Comparison of ENCODE assay signal across 3 cellular contexts in the genomic region with DNA sequence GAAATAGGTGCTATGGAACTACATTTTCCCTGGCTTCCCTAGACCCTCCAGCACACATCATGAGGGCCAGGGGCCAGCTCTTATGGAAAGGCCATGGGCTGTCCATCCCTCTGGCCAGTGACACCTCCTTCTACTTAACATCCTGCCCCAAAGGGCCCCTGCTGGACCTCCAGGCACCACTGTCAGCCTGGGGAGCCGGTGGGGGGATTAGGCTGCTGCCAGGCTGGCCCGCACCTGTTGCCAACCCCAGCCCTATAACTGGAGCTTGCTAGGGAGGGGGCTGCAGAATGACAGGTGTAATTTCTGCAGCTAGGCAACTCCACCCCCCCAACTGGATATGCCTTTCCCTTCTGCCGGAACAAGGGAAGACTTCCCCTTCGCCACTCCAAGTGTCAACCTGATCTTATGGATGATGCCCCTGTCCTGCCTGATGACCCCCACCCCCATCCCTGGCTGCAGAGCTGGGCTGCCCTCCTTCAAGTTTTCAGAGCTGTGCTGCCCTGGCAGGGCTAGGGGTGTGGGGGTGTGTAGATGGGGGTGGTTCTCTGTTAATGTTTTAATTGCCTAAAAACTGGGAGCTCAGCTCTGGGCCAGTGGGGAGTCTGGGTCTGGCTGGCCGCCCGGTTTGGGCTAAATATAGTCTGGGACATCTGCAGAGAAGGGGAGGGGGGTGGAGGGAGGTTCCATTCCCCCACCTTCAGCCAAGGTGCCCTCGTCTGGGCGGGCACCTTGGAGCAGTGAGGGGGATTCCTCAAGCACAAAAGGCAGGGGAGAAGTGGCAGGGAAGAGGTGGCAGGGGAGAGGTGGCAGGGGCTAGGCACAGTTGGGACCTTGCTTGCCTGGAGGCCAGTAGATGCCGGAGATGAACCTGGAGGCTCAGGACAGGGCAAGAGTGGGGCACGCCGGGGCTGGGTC.
TF ChIP-seq lines count a peak whose summit lies in the region.

No MANE protein-coding gene starts in this region.

TF ChIP-seq in SK-N-SH, 30 proteins besides CTCF, POLR2A, EP300 and RAD21:
- TF ChIP-seq, protein P1, sequence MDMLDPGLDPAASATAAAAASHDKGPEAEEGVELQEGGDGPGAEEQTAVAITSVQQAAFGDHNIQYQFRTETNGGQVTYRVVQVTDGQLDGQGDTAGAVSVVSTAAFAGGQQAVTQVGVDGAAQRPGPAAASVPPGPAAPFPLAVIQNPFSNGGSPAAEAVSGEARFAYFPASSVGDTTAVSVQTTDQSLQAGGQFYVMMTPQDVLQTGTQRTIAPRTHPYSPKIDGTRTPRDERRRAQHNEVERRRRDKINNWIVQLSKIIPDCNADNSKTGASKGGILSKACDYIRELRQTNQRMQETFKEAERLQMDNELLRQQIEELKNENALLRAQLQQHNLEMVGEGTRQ (IDR thresholded peaks at IDR 0.05; ENCODE audit: borderline replicate concordance, low read depth, low read length), result no peak
- TF ChIP-seq EZH2phosphoT487 (IDR thresholded peaks at IDR 0.05; ENCODE audit: borderline replicate concordance, low read depth) (no peak), SMC3 (IDR thresholded peaks at IDR 0.05; ENCODE audit: low read depth, low read length) (no peak), NFIC (IDR thresholded peaks at IDR 0.05; ENCODE audit: borderline replicate concordance) (peak; percentile 23; the same call in 1 of the 2 replicates), MEF2A (IDR thresholded peaks at IDR 0.05; ENCODE audit: borderline replicate concordance, low read depth) (peak; percentile 41; the same call in 1 of the 2 replicates)
- TF ChIP-seq, protein P2, sequence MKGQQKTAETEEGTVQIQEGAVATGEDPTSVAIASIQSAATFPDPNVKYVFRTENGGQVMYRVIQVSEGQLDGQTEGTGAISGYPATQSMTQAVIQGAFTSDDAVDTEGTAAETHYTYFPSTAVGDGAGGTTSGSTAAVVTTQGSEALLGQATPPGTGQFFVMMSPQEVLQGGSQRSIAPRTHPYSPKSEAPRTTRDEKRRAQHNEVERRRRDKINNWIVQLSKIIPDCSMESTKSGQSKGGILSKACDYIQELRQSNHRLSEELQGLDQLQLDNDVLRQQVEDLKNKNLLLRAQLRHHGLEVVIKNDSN (IDR thresholded peaks at IDR 0.05; ENCODE audit: borderline replicate concordance, low read depth), result no peak
TF ChIP-seq in SK-N-SH: peak in this region for 2.

TF ChIP-seq in SK-N-SH treated with all-trans-retinoic acid at 6 μM for 48 hours, 23 proteins besides CTCF, POLR2A, EP300 and RAD21:
- TF ChIP-seq, protein P3, sequence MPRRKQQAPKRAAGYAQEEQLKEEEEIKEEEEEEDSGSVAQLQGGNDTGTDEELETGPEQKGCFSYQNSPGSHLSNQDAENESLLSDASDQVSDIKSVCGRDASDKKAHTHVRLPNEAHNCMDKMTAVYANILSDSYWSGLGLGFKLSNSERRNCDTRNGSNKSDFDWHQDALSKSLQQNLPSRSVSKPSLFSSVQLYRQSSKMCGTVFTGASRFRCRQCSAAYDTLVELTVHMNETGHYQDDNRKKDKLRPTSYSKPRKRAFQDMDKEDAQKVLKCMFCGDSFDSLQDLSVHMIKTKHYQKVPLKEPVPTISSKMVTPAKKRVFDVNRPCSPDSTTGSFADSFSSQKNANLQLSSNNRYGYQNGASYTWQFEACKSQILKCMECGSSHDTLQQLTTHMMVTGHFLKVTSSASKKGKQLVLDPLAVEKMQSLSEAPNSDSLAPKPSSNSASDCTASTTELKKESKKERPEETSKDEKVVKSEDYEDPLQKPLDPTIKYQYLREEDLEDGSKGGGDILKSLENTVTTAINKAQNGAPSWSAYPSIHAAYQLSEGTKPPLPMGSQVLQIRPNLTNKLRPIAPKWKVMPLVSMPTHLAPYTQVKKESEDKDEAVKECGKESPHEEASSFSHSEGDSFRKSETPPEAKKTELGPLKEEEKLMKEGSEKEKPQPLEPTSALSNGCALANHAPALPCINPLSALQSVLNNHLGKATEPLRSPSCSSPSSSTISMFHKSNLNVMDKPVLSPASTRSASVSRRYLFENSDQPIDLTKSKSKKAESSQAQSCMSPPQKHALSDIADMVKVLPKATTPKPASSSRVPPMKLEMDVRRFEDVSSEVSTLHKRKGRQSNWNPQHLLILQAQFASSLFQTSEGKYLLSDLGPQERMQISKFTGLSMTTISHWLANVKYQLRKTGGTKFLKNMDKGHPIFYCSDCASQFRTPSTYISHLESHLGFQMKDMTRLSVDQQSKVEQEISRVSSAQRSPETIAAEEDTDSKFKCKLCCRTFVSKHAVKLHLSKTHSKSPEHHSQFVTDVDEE (CRISPR knock-in tag; IDR thresholded peaks at IDR 0.05), result no peak
- no peak for TF ChIP-seq TOX (CRISPR knock-in tag; IDR thresholded peaks at IDR 0.05; ENCODE audit: borderline replicate concordance)
- TF ChIP-seq ZNF8 (CRISPR knock-in tag; IDR thresholded peaks at IDR 0.05), result no peak
- no peak for TF ChIP-seq ZC3H10 (CRISPR knock-in tag; IDR thresholded peaks at IDR 0.05)
- no peak for TF ChIP-seq ZFP3 (CRISPR knock-in tag; IDR thresholded peaks at IDR 0.05)
- no peak for TF ChIP-seq CSDC2 (CRISPR knock-in tag; IDR thresholded peaks at IDR 0.05)
- no peak for TF ChIP-seq ARNTL (CRISPR knock-in tag; IDR thresholded peaks at IDR 0.05; ENCODE audit: borderline replicate concordance, low read depth)

TF ChIP-seq in GM12891, 5 proteins besides CTCF, POLR2A, EP300 and RAD21:
- TF ChIP-seq TAF1 (IDR thresholded peaks at IDR 0.05; ENCODE audit: low read depth, low read length), result no peak
